16 cellular contexts compared by ENCODE assay signal in genomic region chr13:21039097-21039800, GRCh38. TPM values are rescaled to one million over a fixed set of nuclear protein-coding genes. Genes with fewer than 3 reads are reported as not detected.
DNase-seq lines count a peak whose midpoint lies in the region; ATAC-seq and TF ChIP-seq lines count a peak whose summit lies in the region.
"Had no signal": no experiment of that assay in that cellular context is flagged by ENCODE, and none has a peak within 500 bp of the region (broad histone marks: within the 10 kb centered on the region; RNA-seq: fewer than 3 reads in every experiment).

No MANE protein-coding gene starts in this region.

- TF ChIP-seq CTCF in activated CD8-positive, alpha-beta T cell treated with anti-CD3 and anti-CD28 coated beads for 36 hours (IDR thresholded peaks at IDR 0.05), result no peak
- TF ChIP-seq CTCF in OCI-LY7 (conservative IDR thresholded peaks at IDR 0.05; ENCODE audit: low read length) (no peak), spleen (IDR thresholded peaks at IDR 0.05 in 8 of 11, conservative IDR thresholded peaks at IDR 0.05 in 3 of 11) (no peak)

- no peak for TF ChIP-seq POLR2A in spleen (IDR thresholded peaks at IDR 0.05)

- H3K4me3 Mint-ChIP-seq in activated CD8-positive, alpha-beta T cell treated with anti-CD3 and anti-CD28 coated beads, Interleukin-2, amount 10 ng/mL, durations not matched to agents 7 days and 5 days, result no peak overlapping the region
- no peak overlapping the region for H3K4me3 Mint-ChIP-seq in activated CD8-positive, alpha-beta T cell treated with anti-CD3 and anti-CD28 coated beads for 36 hours
- no peak overlapping the region for H3K4me3 Mint-ChIP-seq in effector memory CD8-positive, alpha-beta T cell
- no peak overlapping the region for H3K4me3 Mint-ChIP-seq in immature natural killer cell

- H3K4me1 Mint-ChIP-seq in activated CD8-positive, alpha-beta T cell treated with anti-CD3 and anti-CD28 coated beads, Interleukin-2, amount 10 ng/mL, durations not matched to agents 7 days and 5 days (ENCODE audit: low read depth), result peaks cover 11% of the 10 kb centered on the region
- peaks cover 7% of the 10 kb centered on the region for H3K4me1 Mint-ChIP-seq in activated CD8-positive, alpha-beta T cell treated with anti-CD3 and anti-CD28 coated beads for 36 hours (ENCODE audit: low read depth)
- peaks cover 11 to 16% of the 10 kb centered on the region in 2 donors for H3K4me1 Mint-ChIP-seq in effector memory CD8-positive, alpha-beta T cell (ENCODE audit: low read depth in 2 of 2)
- peaks cover 32 to 51% of the 10 kb centered on the region in 2 donors for H3K4me1 Mint-ChIP-seq in immature natural killer cell

- ATAC-seq in activated CD8-positive, alpha-beta T cell treated with anti-CD3 and anti-CD28 coated beads, Interleukin-2, amount 10 ng/mL, durations not matched to agents 7 days and 5 days, result no peak
- ATAC-seq in activated CD8-positive, alpha-beta T cell treated with anti-CD3 and anti-CD28 coated beads for 36 hours, result no peak
- no peak for ATAC-seq in effector memory CD8-positive, alpha-beta T cell (replicated peaks)
- ATAC-seq in GM21786 (IDR thresholded peaks at IDR 0.05; ENCODE audit: unreplicated experiment) (no peak), HG03135 (IDR thresholded peaks at IDR 0.05; ENCODE audit: unreplicated experiment) (no peak)
- ATAC-seq: left ventricle myocardium superior had no signal

- DNase-seq in activated CD8-positive, alpha-beta T cell treated with anti-CD3 and anti-CD28 coated beads, Interleukin-2, amount 10 ng/mL, durations not matched to agents 7 days and 5 days, result no peak
- DNase-seq in activated CD8-positive, alpha-beta T cell treated with anti-CD3 and anti-CD28 coated beads for 36 hours, result no peak
- peak; percentile 8 for DNase-seq in OCI-LY7 (ENCODE audit: low spot score)
- DNase-seq in effector memory CD8-positive, alpha-beta T cell, result no peak
- no peak for DNase-seq in spleen
- DNase-seq in immature natural killer cell, result no peak
- DNase-seq: activated effector memory CD4-positive, alpha-beta T cell treated with Interleukin-2 at 50 U/mL for 16 hours; cerebellar nuclear complex; DND-41; foreskin fibroblast; left ventricle myocardium superior; NCI-H2171; stimulated activated CD4-positive, alpha-beta T cell treated with anti-CD3 and anti-CD28 coated beads, Interleukin-4, amount 100 ng/mL, for 24 hours had no signal

- no peak overlapping the region for H3K4me3 ChIP-seq in OCI-LY7 (ENCODE audit: low read depth, low read length, poor library complexity, severe bottlenecking)
- H3K4me3 ChIP-seq in spleen, result no peak overlapping the region

- H3K27me3 Mint-ChIP-seq in activated CD8-positive, alpha-beta T cell treated with anti-CD3 and anti-CD28 coated beads, Interleukin-2, amount 10 ng/mL, durations not matched to agents 7 days and 5 days (ENCODE audit: low read depth), result no peaks in the 10 kb centered on the region
- H3K27me3 Mint-ChIP-seq in activated CD8-positive, alpha-beta T cell treated with anti-CD3 and anti-CD28 coated beads for 36 hours, result no peaks in the 10 kb centered on the region
- no peaks in the 10 kb centered on the region for H3K27me3 Mint-ChIP-seq in effector memory CD8-positive, alpha-beta T cell
- H3K27me3 Mint-ChIP-seq in immature natural killer cell (ENCODE audit: low read depth in 3 of 3), result peaks cover 0 to 3% (median 0%) of the 10 kb centered on the region in 3 donors

- H3K9me3 ChIP-seq in OCI-LY7 (ENCODE audit: low read length), result no peaks in the 10 kb centered on the region
- no peaks in the 10 kb centered on the region for H3K9me3 ChIP-seq in spleen

- H4K20me1 ChIP-seq in OCI-LY7 (ENCODE audit: insufficient read depth, low read length), result no peaks in the 10 kb centered on the region

- H3K79me2 ChIP-seq in OCI-LY7 (ENCODE audit: insufficient read depth, low read depth, low read length), result no peaks in the 10 kb centered on the region

- H3K36me3 ChIP-seq in OCI-LY7 (ENCODE audit: insufficient read depth, low read length) (no peaks in the 10 kb centered on the region), spleen (peaks cover 0 to 11% (median 0%) of the 10 kb centered on the region in 6 donors)

- H3K9me3 Mint-ChIP-seq in activated CD8-positive, alpha-beta T cell treated with anti-CD3 and anti-CD28 coated beads, Interleukin-2, amount 10 ng/mL, durations not matched to agents 7 days and 5 days (ENCODE audit: insufficient read depth), result no peaks in the 10 kb centered on the region
- H3K9me3 Mint-ChIP-seq in activated CD8-positive, alpha-beta T cell treated with anti-CD3 and anti-CD28 coated beads for 36 hours, result no peaks in the 10 kb centered on the region
- H3K9me3 Mint-ChIP-seq in effector memory CD8-positive, alpha-beta T cell, result no peaks in the 10 kb centered on the region
- no peaks in the 10 kb centered on the region for H3K9me3 Mint-ChIP-seq in immature natural killer cell

- H3K4me2 ChIP-seq in OCI-LY7 (ENCODE audit: low read length), result peak overlapping the region; percentile 27

- 17 to 21% (median 20%) methylated on average over 6 of the region's 6 CpGs for whole genome bisulfite sequencing in spleen, 5 donors

- intact Hi-C loops in activated CD8-positive, alpha-beta T cell treated with anti-CD3 and anti-CD28 coated beads for 36 hours (cut with micrococcal nuclease), result no loop called here
- intact Hi-C loops in OCI-LY7 (cut with micrococcal nuclease; ENCODE audit: unreplicated experiment) (no loop called here), spleen (cut with DNase I; ENCODE audit: low total_unique reads) (no loop called here)

- H3K27ac ChIP-seq in OCI-LY7 (ENCODE audit: low read depth, low read length, poor library complexity, severe bottlenecking), result no peak overlapping the region
- H3K27ac ChIP-seq in spleen, result peak overlapping the region; percentile 33 to 76 (median 62)
- H3K27ac ChIP-seq: parathyroid adenoma had no signal

- no TSS peak for BruUV-seq in OCI-LY7 (replicated peaks; lab: Mats Ljungman, UMichigan)

- H2AFZ ChIP-seq in OCI-LY7 (ENCODE audit: low read length), result peak overlapping the region; percentile 34; the same call in 1 of the 2 replicates
- H2AFZ ChIP-seq: parathyroid adenoma had no signal

- H3K4me1 ChIP-seq in OCI-LY7 (ENCODE audit: insufficient read depth, low read length, poor library complexity, severe bottlenecking) (peaks cover 23% of the 10 kb centered on the region), spleen (peaks cover 19 to 92% (median 62%) of the 10 kb centered on the region in 6 donors)
- H3K4me1 ChIP-seq: parathyroid adenoma had no signal

- POLR2A ChIA-PET in activated CD8-positive, alpha-beta T cell treated with anti-CD3 and anti-CD28 coated beads, Interleukin-2, amount 10 ng/mL, durations not matched to agents 7 days and 5 days (lab: Charles Lee), result no interaction called here
- POLR2A ChIA-PET in activated CD8-positive, alpha-beta T cell treated with anti-CD3 and anti-CD28 coated beads for 36 hours (lab: Charles Lee), result no interaction called here
- POLR2A ChIA-PET in OCI-LY7 (lab: Charles Lee), result interaction anchor here (0.8 kb wide), 1 partner anchor 20 kb away, joined by 3 read pairs; no protein-coding TSS in a partner anchor

- CTCF ChIA-PET in activated CD8-positive, alpha-beta T cell treated with anti-CD3 and anti-CD28 coated beads, Interleukin-2, amount 10 ng/mL, durations not matched to agents 7 days and 5 days (lab: Charles Lee), result no interaction called here
- CTCF ChIA-PET in activated CD8-positive, alpha-beta T cell treated with anti-CD3 and anti-CD28 coated beads for 36 hours (lab: Charles Lee), result no interaction called here
- CTCF ChIA-PET in OCI-LY7 (lab: Charles Lee; ENCODE audit: unreplicated experiment), result no interaction called here

- H3K27ac Mint-ChIP-seq in activated CD8-positive, alpha-beta T cell treated with anti-CD3 and anti-CD28 coated beads, Interleukin-2, amount 10 ng/mL, durations not matched to agents 7 days and 5 days, result peak overlapping the region; percentile 28
- no peak overlapping the region for H3K27ac Mint-ChIP-seq in activated CD8-positive, alpha-beta T cell treated with anti-CD3 and anti-CD28 coated beads for 36 hours
- H3K27ac Mint-ChIP-seq in effector memory CD8-positive, alpha-beta T cell, result peak overlapping the region; percentile 82 to 85
- peak overlapping the region in 3 of 6 donors; percentile 23 to 66 (median 51) for H3K27ac Mint-ChIP-seq in immature natural killer cell

- no peaks in the 10 kb centered on the region for H3K9me2 ChIP-seq in OCI-LY7 (ENCODE audit: insufficient read depth, low read length)

- no peaks in the 10 kb centered on the region for H3K27me3 ChIP-seq in spleen (replicated peaks in 1 of 7)

- H3K36me3 Mint-ChIP-seq in activated CD8-positive, alpha-beta T cell treated with anti-CD3 and anti-CD28 coated beads, Interleukin-2, amount 10 ng/mL, durations not matched to agents 7 days and 5 days (ENCODE audit: low read depth), result no peaks in the 10 kb centered on the region
- H3K36me3 Mint-ChIP-seq in activated CD8-positive, alpha-beta T cell treated with anti-CD3 and anti-CD28 coated beads for 36 hours (ENCODE audit: low read depth), result no peaks in the 10 kb centered on the region
- peaks cover 22% of the 10 kb centered on the region for H3K36me3 Mint-ChIP-seq in effector memory CD8-positive, alpha-beta T cell (ENCODE audit: insufficient read depth)
- H3K36me3 Mint-ChIP-seq in immature natural killer cell, result peaks cover 0 to 7% (median 0%) of the 10 kb centered on the region in 3 donors

RNA-seq across cellular contexts. Expression of gene LATS2, which starts 22.1 kb away (rescaled TPM):
- 1 to 10 TPM; 3.1 to 4.2 TPM for total RNA-seq in activated CD8-positive, alpha-beta T cell treated with anti-CD3 and anti-CD28 coated beads, Interleukin-2, amount 10 ng/mL, durations not matched to agents 7 days and 5 days
- total RNA-seq in activated CD8-positive, alpha-beta T cell treated with anti-CD3 and anti-CD28 coated beads for 36 hours, result 1 to 10 TPM; 1.3 to 3.0 TPM
- 0.10 and 0.19 TPM in 2 replicates for total RNA-seq in OCI-LY7 (2014; rRNA removed; shearing (Covaris generic))
- total RNA-seq in OCI-LY7 (2022), result 1.3 TPM in 2 replicates
- 10 to 100 TPM; 20.9 to 34.6 (median 29.3) TPM for total RNA-seq in spleen
- 1 to 10 TPM; 2.5 to 5.8 (median 2.7) TPM for polyA plus RNA-seq in spleen
- polyA plus RNA-seq in immature natural killer cell, result 1 to 10 TPM in 2 of 3 donors, under 1 TPM in 1; 0.59 to 1.8 (median 1.3) TPM

Comparison
In these comparisons a context has a peak if more than half of its experiments do, and no peak if none do; other contexts are left out.
1. RNA of gene LATS2, which starts 22.1 kb away (total RNA-seq): 20.9 to 34.6 TPM in spleen; 3.1 to 4.2 TPM in activated CD8-positive, alpha-beta T cell treated with anti-CD3 and anti-CD28 coated beads, Interleukin-2, amount 10 ng/mL, durations not matched to agents 7 days and 5 days, 1.3 to 3.0 TPM in activated CD8-positive, alpha-beta T cell treated with anti-CD3 and anti-CD28 coated beads for 36 hours and 0.10 to 1.3 TPM in OCI-LY7; every median in the first group is over 4 times any median in the second.